ENCODE assay signal across 8 cellular contexts in genomic region chr3:17233398-17233800, GRCh38.
A peak's percentile ranks its signal among the peaks of the same experiment; 100 is the strongest.
DNase-seq lines count a peak whose midpoint lies in the region; ATAC-seq and TF ChIP-seq lines count a peak whose summit lies in the region.

No MANE protein-coding gene starts in this region.

- ATAC-seq in GM21723 (IDR thresholded peaks at IDR 0.05; ENCODE audit: unreplicated experiment) = peak; percentile 83

- peak; percentile 78 for TF ChIP-seq RAD21 in Ishikawa (IDR thresholded peaks at IDR 0.05; ENCODE audit: low read depth)

- no peak for TF ChIP-seq EP300 in Ishikawa (IDR thresholded peaks at IDR 0.05; ENCODE audit: borderline replicate concordance)

- in situ Hi-C loops in astrocyte of the cerebellum (cut with HindIII; ENCODE audit: low sequenced_read_pairs) = loop anchor here (5.0 kb wide), 1 partner anchor 631 kb away; no protein-coding TSS in a partner anchor

- peak; percentile 0 to 18 for DNase-seq in activated CD4-positive, alpha-beta T cell treated with anti-CD3 and anti-CD28 coated beads for 24 hours (ENCODE audit: low read depth in 2 of 2)
- DNase-seq in activated CD4-positive, alpha-beta T cell treated with anti-CD3 and anti-CD28 coated beads for 1 hour = no peak
- DNase-seq in RPMI8226 (peak; percentile 46), astrocyte of the cerebellum (ENCODE audit: low read depth) (peak; percentile 51), iPS DF 19.7 (ENCODE audit: low read depth, low spot score) (peak; percentile 5)
- peak in 2 of 3 donors; percentile 5 to 38 for DNase-seq in stimulated activated CD4-positive, alpha-beta T cell treated with anti-CD3 and anti-CD28 coated beads, Interleukin-12 subunit alpha, Interleukin-12 subunit beta, amount 100 ng/mL, for 48 hours (ENCODE audit: low read depth in 2 of 3, low spot score in 1 of 3)

- H3K4me3 ChIP-seq in astrocyte of the cerebellum (ENCODE audit: low read depth, low read length) = no peak overlapping the region

- TF ChIP-seq CTCF in astrocyte of the cerebellum (IDR thresholded peaks at IDR 0.05; ENCODE audit: low read depth, low read length, missing control alignments) = peak; percentile 63

TF ChIP-seq in Ishikawa, 13 proteins besides CTCF, POLR2A, EP300 and RAD21:
- TF ChIP-seq TAF1 (IDR thresholded peaks at IDR 0.05; ENCODE audit: low read depth) (no peak), NFIC (IDR thresholded peaks at IDR 0.05) (no peak), TEAD4 (IDR thresholded peaks at IDR 0.05) (no peak), REST (IDR thresholded peaks at IDR 0.05; ENCODE audit: low read depth) (no peak), CREB1 (IDR thresholded peaks at IDR 0.05; ENCODE audit: low read depth) (no peak), YY1 (IDR thresholded peaks at IDR 0.05; ENCODE audit: low read depth) (no peak), EGR1 (IDR thresholded peaks at IDR 0.05) (no peak), ZBTB7A (IDR thresholded peaks at IDR 0.05; ENCODE audit: low read depth) (no peak)
